20 cellular contexts compared by ENCODE assay signal in genomic region chr17:65093930-65094329, GRCh38. TPM values are rescaled to one million over a fixed set of nuclear protein-coding genes. Genes with fewer than 3 reads are reported as not detected.
DNase-seq lines count a peak whose midpoint lies in the region; ATAC-seq and TF ChIP-seq lines count a peak whose summit lies in the region.
"Had no signal": no experiment of that assay in that cellular context is flagged by ENCODE, and none has a peak within 500 bp of the region (broad histone marks: within the 10 kb centered on the region; RNA-seq: fewer than 3 reads in every experiment).

No MANE protein-coding gene starts in this region.

- H3K27ac Mint-ChIP-seq in activated naive CD4-positive, alpha-beta T cell treated with anti-CD3 and anti-CD28 coated beads for 36 hours, result no peak overlapping the region
- H3K27ac Mint-ChIP-seq: activated naive CD4-positive, alpha-beta T cell treated with anti-CD3 and anti-CD28 coated beads, Interleukin-2, amount 10 ng/mL, durations not matched to agents 7 days and 5 days; brain; neural progenitor cell had no signal

- intact Hi-C loops in PC-3 (cut with micrococcal nuclease) (no loop called here), sciatic nerve (cut with DNase I) (no loop called here)
- intact Hi-C loops in activated naive CD4-positive, alpha-beta T cell treated with anti-CD3 and anti-CD28 coated beads for 36 hours (cut with micrococcal nuclease), result no loop called here

- peaks cover 2% of the 10 kb centered on the region for H3K4me1 Mint-ChIP-seq in activated naive CD4-positive, alpha-beta T cell treated with anti-CD3 and anti-CD28 coated beads for 36 hours (ENCODE audit: low read depth)
- H3K4me1 Mint-ChIP-seq: brain, neural progenitor cell had no signal

- no peak overlapping the region for H3K9ac ChIP-seq in GM23248
- H3K9ac ChIP-seq in PC-3 (ENCODE audit: low read length), result no peak overlapping the region
- H3K9ac ChIP-seq: neural progenitor cell had no signal

- H3K79me2 ChIP-seq in GM23248 (ENCODE audit: insufficient read depth) (no peaks in the 10 kb centered on the region), PC-3 (ENCODE audit: low read length) (no peaks in the 10 kb centered on the region)

- H4K20me1 ChIP-seq in GM23248 (ENCODE audit: insufficient read depth) (no peaks in the 10 kb centered on the region), PC-3 (ENCODE audit: low read length) (no peaks in the 10 kb centered on the region)

- no peaks in the 10 kb centered on the region for H3K27me3 Mint-ChIP-seq in activated naive CD4-positive, alpha-beta T cell treated with anti-CD3 and anti-CD28 coated beads for 36 hours (ENCODE audit: low read depth)

- no peaks in the 10 kb centered on the region for H3K9me2 ChIP-seq in GM23248 (ENCODE audit: insufficient read depth)
- no peaks in the 10 kb centered on the region for H3K9me2 ChIP-seq in PC-3 (replicated peaks; ENCODE audit: low read length)

- in situ Hi-C loops in GM23248 (cut with MboI), result no loop called here

- no peak overlapping the region for H2AFZ ChIP-seq in GM23248
- no peak overlapping the region for H2AFZ ChIP-seq in PC-3 (ENCODE audit: low read length)
- H2AFZ ChIP-seq: neural progenitor cell had no signal

- H3K4me3 Mint-ChIP-seq in activated naive CD4-positive, alpha-beta T cell treated with anti-CD3 and anti-CD28 coated beads for 36 hours, result no peak overlapping the region
- H3K4me3 Mint-ChIP-seq: activated naive CD4-positive, alpha-beta T cell treated with anti-CD3 and anti-CD28 coated beads, Interleukin-2, amount 10 ng/mL, durations not matched to agents 7 days and 5 days; brain; IgD-negative memory B cell; neural progenitor cell had no signal

- H3K27me3 ChIP-seq in GM23248 (replicated peaks; ENCODE audit: insufficient read depth), result peaks cover 24% of the 10 kb centered on the region
- no peaks in the 10 kb centered on the region for H3K27me3 ChIP-seq in PC-3 (ENCODE audit: low read length)
- H3K27me3 ChIP-seq: neural progenitor cell, tibial nerve had no signal

- WGBS in GM23248 (ENCODE audit: low coverage in 1 of 2, low lambda C conversion rate in 2 of 2, missing lambda C conversion rate in 2 of 2), 2 experiments, result 74 to 78% methylated on average over 7 of the region's 7 CpGs

- DNase-seq in GM23248 (peak; percentile 31), PC-3 (no peak), epithelial cell of esophagus (ENCODE audit: low read depth) (no peak), sciatic nerve (ENCODE audit: low spot score) (peak; percentile 7)
- no peak for DNase-seq in activated naive CD4-positive, alpha-beta T cell treated with anti-CD3 and anti-CD28 coated beads for 36 hours
- DNase-seq: activated CD4-positive, alpha-beta T cell treated with anti-CD3 and anti-CD28 coated beads, Interleukin-2, amount 50 U/mL, for 1 hour; activated naive CD4-positive, alpha-beta T cell treated with anti-CD3 and anti-CD28 coated beads, Interleukin-2, amount 10 ng/mL, durations not matched to agents 7 days and 5 days; kidney glomerular epithelial cell; MV-4-11; NCI-H2081 treated with DMSO at 0.1 percent for 48 hours; NCI-H69; stimulated activated naive CD4-positive, alpha-beta T cell treated with Interleukin-2 at 50 U/mL for 16 hours had no signal

- H3K9me3 ChIP-seq in GM23248 (ENCODE audit: low read depth), result no peaks in the 10 kb centered on the region
- H3K9me3 ChIP-seq in PC-3 (ENCODE audit: low read length), result no peaks in the 10 kb centered on the region
- H3K9me3 ChIP-seq: tibial nerve had no signal

- POLR2A ChIA-PET in PC-3 (lab: Charles Lee; ENCODE audit: unreplicated experiment), result no interaction called here

- no peaks in the 10 kb centered on the region for H3K36me3 Mint-ChIP-seq in activated naive CD4-positive, alpha-beta T cell treated with anti-CD3 and anti-CD28 coated beads for 36 hours (ENCODE audit: low read depth)
- H3K36me3 Mint-ChIP-seq: activated naive CD4-positive, alpha-beta T cell treated with anti-CD3 and anti-CD28 coated beads, Interleukin-2, amount 10 ng/mL, durations not matched to agents 7 days and 5 days; brain had no signal

- no TSS peak for BruUV-seq in PC-3 (replicated peaks; lab: Mats Ljungman, UMichigan)

- H3F3A ChIP-seq in GM23248 (ENCODE audit: insufficient read depth) (no peaks in the 10 kb centered on the region), PC-3 (ENCODE audit: low read length, unreplicated experiment) (no peaks in the 10 kb centered on the region)

- CTCF ChIA-PET in PC-3 (lab: Charles Lee), result interaction anchor here (0.6 kb wide), 1 partner anchor 37 kb away, joined by 12 read pairs; the partner anchor contains the start of gene GNA13
- CTCF ChIA-PET in activated naive CD4-positive, alpha-beta T cell treated with anti-CD3 and anti-CD28 coated beads for 36 hours (lab: Charles Lee), result no interaction called here

- no peak for ATAC-seq in PC-3
- ATAC-seq in sciatic nerve, result no peak
- no peak for ATAC-seq in HG02763 (IDR thresholded peaks at IDR 0.05; ENCODE audit: unreplicated experiment)
- ATAC-seq in GM18867 (IDR thresholded peaks at IDR 0.05; ENCODE audit: unreplicated experiment), result no peak
- ATAC-seq: esophagus mucosa had no signal

- H3K4me2 ChIP-seq in GM23248 (ENCODE audit: unreplicated experiment), result no peak overlapping the region
- H3K4me2 ChIP-seq in PC-3 (ENCODE audit: low read length), result no peak overlapping the region
- H3K4me2 ChIP-seq: neural progenitor cell had no signal

- TF ChIP-seq CTCF in PC-3 (conservative IDR thresholded peaks at IDR 0.05; ENCODE audit: low read depth, low read length) (peak; percentile 46), epithelial cell of esophagus (IDR thresholded peaks at IDR 0.05; ENCODE audit: insufficient read depth, low read depth, low read length, missing control alignments) (peak; percentile 12)

- no peak overlapping the region for H3K27ac ChIP-seq in GM23248
- H3K27ac ChIP-seq in PC-3 (ENCODE audit: low read length), result no peak overlapping the region
- H3K27ac ChIP-seq: C4-2B, neural progenitor cell, tibial nerve had no signal

- H3K4me1 ChIP-seq in GM23248 (ENCODE audit: insufficient read depth) (no peaks in the 10 kb centered on the region), PC-3 (ENCODE audit: insufficient read depth, low read length) (peaks cover 26% of the 10 kb centered on the region)
- H3K4me1 ChIP-seq: neural progenitor cell, tibial nerve had no signal

- H3K4me3 ChIP-seq in GM23248 (no peak overlapping the region), PC-3 (ENCODE audit: low read length) (no peak overlapping the region), epithelial cell of esophagus (ENCODE audit: low read length) (no peak overlapping the region)
- H3K4me3 ChIP-seq: neural progenitor cell, tibial nerve had no signal

- no peaks in the 10 kb centered on the region for H3K36me3 ChIP-seq in GM23248 (ENCODE audit: low read depth)
- no peaks in the 10 kb centered on the region for H3K36me3 ChIP-seq in PC-3 (ENCODE audit: low read depth, low read length)
- H3K36me3 ChIP-seq: neural progenitor cell, tibial nerve had no signal

- H3K9me3 Mint-ChIP-seq in activated naive CD4-positive, alpha-beta T cell treated with anti-CD3 and anti-CD28 coated beads for 36 hours, result no peaks in the 10 kb centered on the region
- H3K9me3 Mint-ChIP-seq: activated naive CD4-positive, alpha-beta T cell treated with anti-CD3 and anti-CD28 coated beads, Interleukin-2, amount 10 ng/mL, durations not matched to agents 7 days and 5 days; IgD-negative memory B cell had no signal

RNA-seq across cellular contexts. Expression of gene GNA13, which starts 37.4 kb away (rescaled TPM):
- total RNA-seq in GM23248 (2014; rRNA removed; shearing (Covaris generic)), result 40.6 and 41.8 TPM in 2 replicates
- 17.2 and 18.5 TPM in 2 replicates for polyA plus RNA-seq in GM23248 (2016; fragmentation: Nextera tagmentation; extraction: Ambion mirVana)
- total RNA-seq in PC-3 (2014; rRNA removed), result 33.9 and 38.0 TPM in 2 replicates
- 50.3 TPM for total RNA-seq in sciatic nerve
- total RNA-seq in activated naive CD4-positive, alpha-beta T cell treated with anti-CD3 and anti-CD28 coated beads for 36 hours, result 10 to 100 TPM; 42.4 to 44.9 TPM

RNA-seq across cellular contexts. Expression of gene RGS9, which starts 43.2 kb away (rescaled TPM):
- total RNA-seq in GM23248 (2014; rRNA removed; shearing (Covaris generic)), result 0.43 TPM in 1 of 2 replicates, not detected in the other
- polyA plus RNA-seq in GM23248 (2016; fragmentation: Nextera tagmentation; extraction: Ambion mirVana), result 0.76 TPM in 1 of 2 replicates, not detected in the other
- total RNA-seq in PC-3 (2014; rRNA removed), result 2.7 and 3.4 TPM in 2 replicates
- 21.0 TPM for total RNA-seq in sciatic nerve
- 1 to 10 TPM; 1.2 to 1.6 TPM for total RNA-seq in activated naive CD4-positive, alpha-beta T cell treated with anti-CD3 and anti-CD28 coated beads for 36 hours

Comparison
In these comparisons a context has a peak if more than half of its experiments do, and no peak if none do; other contexts are left out.
1. DNase-seq: peak in GM23248 (single experiment) and sciatic nerve (single experiment); none in PC-3 (single experiment), epithelial cell of esophagus (single experiment) and activated naive CD4-positive, alpha-beta T cell treated with anti-CD3 and anti-CD28 coated beads for 36 hours (single experiment).